In the genomic region with DNA sequence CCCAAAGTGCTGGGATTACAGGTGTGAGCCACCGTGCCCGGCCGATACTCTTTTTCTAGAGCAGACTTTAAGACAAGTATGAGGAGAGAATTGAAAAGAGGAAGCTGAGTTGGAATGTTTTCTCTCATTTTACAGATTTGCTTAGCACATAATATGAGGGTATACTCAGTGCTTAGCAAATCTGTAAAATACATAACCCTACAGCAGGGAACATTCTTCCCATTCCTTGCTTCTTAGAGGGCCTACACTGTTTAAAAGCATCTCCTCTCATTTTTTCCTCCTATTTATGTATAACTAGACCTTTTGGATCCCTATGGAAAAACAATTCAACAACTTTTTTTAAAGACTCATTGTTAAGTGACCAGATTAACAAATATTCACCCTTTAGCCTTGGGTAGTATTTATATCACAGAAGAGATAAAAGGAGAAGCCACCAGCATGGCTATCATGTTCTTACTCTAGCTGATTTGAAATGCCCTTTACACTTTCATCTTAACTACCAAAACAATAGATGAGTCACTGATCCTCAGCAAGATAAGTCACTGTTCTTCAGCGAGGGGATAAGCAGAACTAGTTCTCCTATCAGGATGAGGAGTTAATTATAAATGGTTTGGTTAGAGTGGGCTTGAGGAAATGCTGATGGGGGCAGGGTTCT, we compare ENCODE assay signal across 1 cellular context.
A peak's percentile ranks its signal among the peaks of the same experiment; 100 is the strongest.
TF ChIP-seq lines count a peak whose summit lies in the region.

No MANE protein-coding gene starts in this region.

TF ChIP-seq in K562, 482 proteins besides CTCF, POLR2A, EP300 and RAD21 (continued from another document and continues in another):
- TF ChIP-seq ARID3B (CRISPR knock-in tag; IDR thresholded peaks at IDR 0.05; ENCODE audit: borderline replicate concordance): no peak
- no peak for TF ChIP-seq BRF2 (IDR thresholded peaks at IDR 0.05; ENCODE audit: borderline replicate concordance, insufficient read depth, insufficient read length)
- no peak for TF ChIP-seq LCOR (CRISPR knock-in tag; IDR thresholded peaks at IDR 0.05)
- TF ChIP-seq HDAC6 (IDR thresholded peaks at IDR 0.05; ENCODE audit: low read depth, low read length): no peak
- TF ChIP-seq ATF1 (CRISPR knock-in tag; IDR thresholded peaks at IDR 0.05): no peak
- no peak for TF ChIP-seq ATF1 (tag; IDR thresholded peaks at IDR 0.05)
- peak; percentile 71 for TF ChIP-seq DPF2 (IDR thresholded peaks at IDR 0.05)
- no peak for TF ChIP-seq NFE2L1 (tag; IDR thresholded peaks at IDR 0.05; ENCODE audit: borderline replicate concordance, low read depth)
- no peak for TF ChIP-seq SRSF1 (IDR thresholded peaks at IDR 0.05; ENCODE audit: low read depth, low read length)
- no peak for TF ChIP-seq NR2C2 (CRISPR knock-in tag; IDR thresholded peaks at IDR 0.05)
- peak; percentile 85 for TF ChIP-seq NR2C2 (tag; IDR thresholded peaks at IDR 0.05)
- TF ChIP-seq TCF7 (IDR thresholded peaks at IDR 0.05; ENCODE audit: borderline replicate concordance): no peak
- TF ChIP-seq IRF2 (CRISPR knock-in tag; IDR thresholded peaks at IDR 0.05): no peak
- no peak for TF ChIP-seq CREM (IDR thresholded peaks at IDR 0.05; ENCODE audit: low read depth)
- TF ChIP-seq KDM5B (IDR thresholded peaks at IDR 0.05; ENCODE audit: insufficient replicate concordance, low read depth, low read length): no peak
- TF ChIP-seq ZC3H11A (IDR thresholded peaks at IDR 0.05; ENCODE audit: low read depth, low read length): no peak
- TF ChIP-seq NUFIP1 (IDR thresholded peaks at IDR 0.05; ENCODE audit: partially characterized antibody): no peak
- TF ChIP-seq ZZZ3 (IDR thresholded peaks at IDR 0.05): no peak
- no peak for TF ChIP-seq SMAD4 (CRISPR knock-in tag; conservative IDR thresholded peaks at IDR 0.05)
- TF ChIP-seq SP1 (CRISPR knock-in tag; IDR thresholded peaks at IDR 0.05): no peak
- TF ChIP-seq, protein P1, sequence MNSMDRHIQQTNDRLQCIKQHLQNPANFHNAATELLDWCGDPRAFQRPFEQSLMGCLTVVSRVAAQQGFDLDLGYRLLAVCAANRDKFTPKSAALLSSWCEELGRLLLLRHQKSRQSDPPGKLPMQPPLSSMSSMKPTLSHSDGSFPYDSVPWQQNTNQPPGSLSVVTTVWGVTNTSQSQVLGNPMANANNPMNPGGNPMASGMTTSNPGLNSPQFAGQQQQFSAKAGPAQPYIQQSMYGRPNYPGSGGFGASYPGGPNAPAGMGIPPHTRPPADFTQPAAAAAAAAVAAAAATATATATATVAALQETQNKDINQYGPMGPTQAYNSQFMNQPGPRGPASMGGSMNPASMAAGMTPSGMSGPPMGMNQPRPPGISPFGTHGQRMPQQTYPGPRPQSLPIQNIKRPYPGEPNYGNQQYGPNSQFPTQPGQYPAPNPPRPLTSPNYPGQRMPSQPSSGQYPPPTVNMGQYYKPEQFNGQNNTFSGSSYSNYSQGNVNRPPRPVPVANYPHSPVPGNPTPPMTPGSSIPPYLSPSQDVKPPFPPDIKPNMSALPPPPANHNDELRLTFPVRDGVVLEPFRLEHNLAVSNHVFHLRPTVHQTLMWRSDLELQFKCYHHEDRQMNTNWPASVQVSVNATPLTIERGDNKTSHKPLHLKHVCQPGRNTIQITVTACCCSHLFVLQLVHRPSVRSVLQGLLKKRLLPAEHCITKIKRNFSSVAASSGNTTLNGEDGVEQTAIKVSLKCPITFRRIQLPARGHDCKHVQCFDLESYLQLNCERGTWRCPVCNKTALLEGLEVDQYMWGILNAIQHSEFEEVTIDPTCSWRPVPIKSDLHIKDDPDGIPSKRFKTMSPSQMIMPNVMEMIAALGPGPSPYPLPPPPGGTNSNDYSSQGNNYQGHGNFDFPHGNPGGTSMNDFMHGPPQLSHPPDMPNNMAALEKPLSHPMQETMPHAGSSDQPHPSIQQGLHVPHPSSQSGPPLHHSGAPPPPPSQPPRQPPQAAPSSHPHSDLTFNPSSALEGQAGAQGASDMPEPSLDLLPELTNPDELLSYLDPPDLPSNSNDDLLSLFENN (IDR thresholded peaks at IDR 0.05; ENCODE audit: low read depth in 2 of 2, low read length in 2 of 2): no peak
- no peak for TF ChIP-seq ATF7 (IDR thresholded peaks at IDR 0.05)
- TF ChIP-seq CBFA2T3 (IDR thresholded peaks at IDR 0.05): peak; percentile 32; the same call in 1 of the 2 replicates
- TF ChIP-seq ZBTB40 (IDR thresholded peaks at IDR 0.05): no peak
- TF ChIP-seq ZBTB40 (CRISPR knock-in tag; IDR thresholded peaks at IDR 0.05): no peak
- peak; percentile 95 for TF ChIP-seq JUND (IDR thresholded peaks at IDR 0.05; ENCODE audit: borderline replicate concordance, low read depth, low read length)
- TF ChIP-seq JUND (tag; IDR thresholded peaks at IDR 0.05; ENCODE audit: borderline replicate concordance, low read depth, low read length): peak; percentile 96
- TF ChIP-seq, protein P2, sequence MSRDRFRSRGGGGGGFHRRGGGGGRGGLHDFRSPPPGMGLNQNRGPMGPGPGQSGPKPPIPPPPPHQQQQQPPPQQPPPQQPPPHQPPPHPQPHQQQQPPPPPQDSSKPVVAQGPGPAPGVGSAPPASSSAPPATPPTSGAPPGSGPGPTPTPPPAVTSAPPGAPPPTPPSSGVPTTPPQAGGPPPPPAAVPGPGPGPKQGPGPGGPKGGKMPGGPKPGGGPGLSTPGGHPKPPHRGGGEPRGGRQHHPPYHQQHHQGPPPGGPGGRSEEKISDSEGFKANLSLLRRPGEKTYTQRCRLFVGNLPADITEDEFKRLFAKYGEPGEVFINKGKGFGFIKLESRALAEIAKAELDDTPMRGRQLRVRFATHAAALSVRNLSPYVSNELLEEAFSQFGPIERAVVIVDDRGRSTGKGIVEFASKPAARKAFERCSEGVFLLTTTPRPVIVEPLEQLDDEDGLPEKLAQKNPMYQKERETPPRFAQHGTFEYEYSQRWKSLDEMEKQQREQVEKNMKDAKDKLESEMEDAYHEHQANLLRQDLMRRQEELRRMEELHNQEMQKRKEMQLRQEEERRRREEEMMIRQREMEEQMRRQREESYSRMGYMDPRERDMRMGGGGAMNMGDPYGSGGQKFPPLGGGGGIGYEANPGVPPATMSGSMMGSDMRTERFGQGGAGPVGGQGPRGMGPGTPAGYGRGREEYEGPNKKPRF (IDR thresholded peaks at IDR 0.05; ENCODE audit: low read depth, low read length): no peak
- no peak for TF ChIP-seq GTF2B (IDR thresholded peaks at IDR 0.05; ENCODE audit: extremely low read depth, insufficient read length)
- no peak for TF ChIP-seq FOXK2 (conservative IDR thresholded peaks at IDR 0.05 in 1 of 2, IDR thresholded peaks at IDR 0.05 in 1 of 2; ENCODE audit: low read depth in 2 of 2)
- TF ChIP-seq ERF (CRISPR knock-in tag; IDR thresholded peaks at IDR 0.05): no peak
- no peak for TF ChIP-seq TARDBP (IDR thresholded peaks at IDR 0.05)
- no peak for TF ChIP-seq EZH2 (IDR thresholded peaks at IDR 0.05; ENCODE audit: borderline replicate concordance, low read depth, low read length)
- no peak for TF ChIP-seq EP400 (IDR thresholded peaks at IDR 0.05)
- TF ChIP-seq BHLHE40 (IDR thresholded peaks at IDR 0.05; ENCODE audit: low read length): no peak
- TF ChIP-seq ZNF592 (IDR thresholded peaks at IDR 0.05): no peak
